Comparison of ENCODE assay signal across 8 cellular contexts in the genomic region with DNA sequence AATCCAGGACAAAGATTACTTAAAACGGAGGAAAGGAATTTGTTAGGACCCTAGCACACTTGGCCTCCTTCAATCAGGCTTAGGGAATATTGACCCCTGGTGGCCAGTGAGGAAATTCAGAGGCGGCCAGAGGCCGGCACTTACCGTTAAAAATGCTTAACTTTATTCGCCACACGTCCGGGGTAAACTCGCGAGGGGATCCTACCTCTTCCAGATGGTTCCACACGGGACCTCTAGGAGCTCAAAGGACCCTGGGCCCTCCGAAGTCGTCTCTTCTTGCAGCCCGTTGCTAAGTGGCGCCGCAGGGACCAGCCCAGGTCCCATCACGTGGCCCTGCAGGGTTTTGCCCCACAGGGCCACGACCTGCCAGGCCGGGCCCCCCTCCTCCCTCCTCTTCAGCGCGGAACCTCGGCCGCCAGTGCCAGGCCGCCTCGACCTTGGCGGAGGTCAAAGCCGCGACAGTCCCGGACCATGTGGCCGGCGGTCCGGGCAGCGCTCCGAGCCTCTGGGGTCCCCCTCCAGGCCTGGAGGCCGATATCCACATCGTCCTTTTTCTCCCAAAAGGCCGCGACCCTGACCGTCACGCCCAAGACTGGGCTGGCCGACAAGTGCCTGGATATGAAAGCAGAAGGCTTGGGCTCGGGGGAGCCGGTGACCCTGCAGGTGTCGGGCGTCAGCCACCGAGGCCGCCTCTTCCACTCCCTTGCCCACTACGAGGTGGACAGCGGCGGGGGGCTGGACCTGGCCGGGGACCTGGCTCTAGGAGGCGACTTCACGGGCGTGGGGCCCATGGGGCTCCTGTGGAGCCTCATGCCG. TPM values are rescaled to one million over a fixed set of nuclear protein-coding genes. Genes with fewer than 3 reads are reported as not detected.
DNase-seq lines count a peak whose midpoint lies in the region; ATAC-seq, FAIRE-seq and TF ChIP-seq lines count a peak whose summit lies in the region.

No MANE protein-coding gene starts in this region.

- no peaks in the 10 kb centered on the region for H3K9me3 Mint-ChIP-seq in activated T-helper 17 cell treated with anti-CD3 and anti-CD28 coated beads, Interleukin-2, amount 50 U/mL, for 72 hours

- no peaks in the 10 kb centered on the region for H3K36me3 ChIP-seq in PC-9 (ENCODE audit: low read depth)

- intact Hi-C loops in PC-9 (cut with micrococcal nuclease; ENCODE audit: unreplicated experiment) = loop anchor here (1.0 to 2.0 kb wide), 5 partner anchors 65 to 405 kb away; a partner anchor contains a TSS

- no peaks in the 10 kb centered on the region for H3K36me3 Mint-ChIP-seq in activated T-helper 17 cell treated with anti-CD3 and anti-CD28 coated beads, Interleukin-2, amount 50 U/mL, for 72 hours (ENCODE audit: low read depth)

- CTCF ChIA-PET in PC-9 (lab: Charles Lee) = interaction anchor here (0.6 to 1.1 kb wide), 3 partner anchors 21 to 63 kb away, joined by 5 to 8 read pairs (median 5); a partner anchor contains a TSS

- peaks cover 13% of the 10 kb centered on the region for H3K4me1 ChIP-seq in PC-9 (replicated peaks; ENCODE audit: insufficient read depth)

- peak overlapping the region; percentile 96 for H2AFZ ChIP-seq in PC-9

- peaks cover 6% of the 10 kb centered on the region for H3F3A ChIP-seq in PC-9 (ENCODE audit: insufficient read depth, low read depth)

- no TSS peak for BruUV-seq in PC-9 (replicated peaks; lab: Mats Ljungman, UMichigan)

- no peak overlapping the region for H3K27ac ChIP-seq in PC-9

- FAIRE-seq in G401.6 (lab: Jason Lieb, UNC) = peak; percentile 91

- DNase-seq in HUDEP-2 (lab: John Stamatoyannopoulos, UW; ENCODE audit: unreplicated experiment in 76 of 76) = peak in 59 of 76 experiments; percentile 5 to 69 (median 32)
- peak; percentile 59 to 61 for DNase-seq in PC-9
- DNase-seq in fibroblast of gingiva (ENCODE audit: low read depth) = peak; percentile 67
- DNase-seq in myocyte (ENCODE audit: low read depth) = peak; percentile 80
- peak; percentile 20 to 68 (median 30) for DNase-seq in stimulated activated naive CD4-positive, alpha-beta T cell (lab: John Stamatoyannopoulos, UW)

- H3K79me2 ChIP-seq in PC-9 (ENCODE audit: low read depth) = no peaks in the 10 kb centered on the region

- peak overlapping the region; percentile 83 for H3K4me2 ChIP-seq in PC-9

- peak; percentile 91 for ATAC-seq in activated T-helper 17 cell treated with anti-CD3 and anti-CD28 coated beads, Interleukin-2, amount 50 U/mL, for 72 hours (replicated peaks)
- no peak for ATAC-seq in HG03097 (IDR thresholded peaks at IDR 0.05; ENCODE audit: low FRiP score, unreplicated experiment)

- no peaks in the 10 kb centered on the region for H3K27me3 Mint-ChIP-seq in activated T-helper 17 cell treated with anti-CD3 and anti-CD28 coated beads, Interleukin-2, amount 50 U/mL, for 72 hours

- H3K9me3 ChIP-seq in PC-9 (ENCODE audit: insufficient read depth, low read depth) = no peaks in the 10 kb centered on the region

- peak overlapping the region; percentile 58 for H3K4me3 ChIP-seq in PC-9

- peak; percentile 93 for TF ChIP-seq CTCF in PC-9 (conservative IDR thresholded peaks at IDR 0.05)

- no peaks in the 10 kb centered on the region for H3K27me3 ChIP-seq in PC-9 (ENCODE audit: insufficient read depth, low read depth)

- peak overlapping the region; percentile 61 for H3K4me3 Mint-ChIP-seq in activated T-helper 17 cell treated with anti-CD3 and anti-CD28 coated beads, Interleukin-2, amount 50 U/mL, for 72 hours

- no peaks in the 10 kb centered on the region for H3K9me2 ChIP-seq in PC-9 (ENCODE audit: insufficient read depth)

- no peaks in the 10 kb centered on the region for H4K20me1 ChIP-seq in PC-9 (ENCODE audit: insufficient read depth)

- peaks cover 4% of the 10 kb centered on the region for H3K4me1 Mint-ChIP-seq in activated T-helper 17 cell treated with anti-CD3 and anti-CD28 coated beads, Interleukin-2, amount 50 U/mL, for 72 hours

- H3K27ac Mint-ChIP-seq in activated T-helper 17 cell treated with anti-CD3 and anti-CD28 coated beads, Interleukin-2, amount 50 U/mL, for 72 hours = peak overlapping the region; percentile 68

- POLR2A ChIA-PET in PC-9 (lab: Charles Lee; ENCODE audit: unreplicated experiment) = no interaction called here

RNA-seq across cellular contexts. Expression of a gene that starts 11.1 kb away (rescaled TPM):
- total RNA-seq in PC-9 (2021) = 23.0 and 25.5 TPM in 2 replicates
- total RNA-seq in activated T-helper 17 cell treated with anti-CD3 and anti-CD28 coated beads, Interleukin-2, amount 50 U/mL, for 72 hours = 1 to 10 TPM; 3.9 to 7.6 TPM
- 16.1 and 23.0 TPM in 2 replicates for total RNA-seq in myocyte
- 12.5 TPM for polyA plus RNA-seq in myocyte (2012)

RNA-seq across cellular contexts. Expression of a gene that starts 21.4 kb away (rescaled TPM):
- total RNA-seq in PC-9 (2021) (not detected in 2 replicates), myocyte (not detected in 2 replicates)
- total RNA-seq in activated T-helper 17 cell treated with anti-CD3 and anti-CD28 coated beads, Interleukin-2, amount 50 U/mL, for 72 hours = not detected
- not detected for polyA plus RNA-seq in myocyte (2012)

RNA-seq across cellular contexts. Expression of a gene that starts 42.1 kb away (rescaled TPM):
- total RNA-seq in PC-9 (2021) (3.5 and 4.9 TPM in 2 replicates), myocyte (0.05 and 0.13 TPM in 2 replicates)
- 1 to 10 TPM; 1.4 to 1.8 TPM for total RNA-seq in activated T-helper 17 cell treated with anti-CD3 and anti-CD28 coated beads, Interleukin-2, amount 50 U/mL, for 72 hours
- 0.34 TPM for polyA plus RNA-seq in myocyte (2012)
